Comparison of ENCODE assay signal across 13 cellular contexts in genomic region chr1:21327566-21328323, GRCh38. TPM values are rescaled to one million over a fixed set of nuclear protein-coding genes. Genes with fewer than 3 reads are reported as not detected.
DNase-seq lines count a peak whose midpoint lies in the region; ATAC-seq and TF ChIP-seq lines count a peak whose summit lies in the region.
"Had no signal": no experiment of that assay in that cellular context is flagged by ENCODE, and none has a peak within 500 bp of the region (broad histone marks: within the 10 kb centered on the region; RNA-seq: fewer than 3 reads in every experiment).

No MANE protein-coding gene starts in this region.

- H2AFZ ChIP-seq in osteoblast (ENCODE audit: low read length): no peak overlapping the region
- H2AFZ ChIP-seq in MM.1S (ENCODE audit: low read length): no peak overlapping the region

- H3K4me3 ChIP-seq in dorsolateral prefrontal cortex (no peak overlapping the region), osteoblast (ENCODE audit: insufficient read depth, low read length) (no peak overlapping the region), H7 (ENCODE audit: insufficient read depth, low read depth, low read length) (no peak overlapping the region), MM.1S (ENCODE audit: low read length) (no peak overlapping the region)
- H3K4me3 ChIP-seq: SJSA1 had no signal

- no peaks in the 10 kb centered on the region for H3K9me2 ChIP-seq in MM.1S (replicated peaks; ENCODE audit: insufficient read depth, low read length)

- H3K36me3 ChIP-seq in osteoblast (ENCODE audit: insufficient read depth, low read length) (no peaks in the 10 kb centered on the region), H7 (replicated peaks; ENCODE audit: control insufficient read depth, insufficient read depth, low read length) (no peaks in the 10 kb centered on the region), MM.1S (replicated peaks; ENCODE audit: insufficient read depth, low read length) (no peaks in the 10 kb centered on the region)

- H3K27me3 ChIP-seq in dorsolateral prefrontal cortex (no peaks in the 10 kb centered on the region), osteoblast (ENCODE audit: insufficient read depth, low read length) (no peaks in the 10 kb centered on the region), H7 (ENCODE audit: control insufficient read depth, insufficient read depth, low read length) (no peaks in the 10 kb centered on the region), MM.1S (replicated peaks; ENCODE audit: insufficient read depth, low read length) (no peaks in the 10 kb centered on the region)
- H3K27me3 ChIP-seq: SJSA1 had no signal

- H3K4me3 Mint-ChIP-seq in stimulated activated naive CD8-positive, alpha-beta T cell treated with anti-CD3 and anti-CD28 coated beads, Interleukin-15, Interleukin-2, amounts not matched to agents 100 ng/mL and 50 ng/mL, for 24 hours: no peak overlapping the region

- H3K79me2 ChIP-seq in osteoblast (ENCODE audit: insufficient read depth, low read length) (peaks cover 17% of the 10 kb centered on the region), MM.1S (ENCODE audit: low read length) (peaks cover 68% of the 10 kb centered on the region)

- ATAC-seq in stimulated activated naive CD8-positive, alpha-beta T cell treated with anti-CD3 and anti-CD28 coated beads, Interleukin-15, Interleukin-2, amounts not matched to agents 100 U/mL and 50 U/mL, for 24 hours: no peak

- TF ChIP-seq CTCF in dorsolateral prefrontal cortex (IDR thresholded peaks at IDR 0.05 in 54 of 56, conservative IDR thresholded peaks at IDR 0.05 in 2 of 56; ENCODE audit: low read depth in 1 of 56, partially characterized antibody in 56 of 56) (no peak), osteoblast (IDR thresholded peaks at IDR 0.05; ENCODE audit: extremely low read depth, low read depth, low read length) (no peak), MM.1S (IDR thresholded peaks at IDR 0.05; ENCODE audit: low read length) (no peak)

- H3K27me3 Mint-ChIP-seq in stimulated activated naive CD8-positive, alpha-beta T cell treated with anti-CD3 and anti-CD28 coated beads, Interleukin-15, Interleukin-2, amounts not matched to agents 100 ng/mL and 50 ng/mL, for 24 hours: no peaks in the 10 kb centered on the region

- H4K20me1 ChIP-seq in osteoblast (ENCODE audit: insufficient read depth, low read length) (no peaks in the 10 kb centered on the region), MM.1S (ENCODE audit: insufficient read depth, low read length) (no peaks in the 10 kb centered on the region)

- no peak for DNase-seq in stimulated activated naive CD8-positive, alpha-beta T cell treated with anti-CD3 and anti-CD28 coated beads, Interleukin-15, Interleukin-2, amounts not matched to agents 100 U/mL and 50 U/mL, for 24 hours
- DNase-seq in dorsolateral prefrontal cortex: no peak
- DNase-seq in osteoblast (ENCODE audit: insufficient read length, low spot score, missing footprints): peak; percentile 26
- DNase-seq in central memory CD4-positive, alpha-beta T cell: no peak
- no peak for DNase-seq in H7
- no peak for DNase-seq in MM.1S
- DNase-seq in hypothalamus (lab: John Stamatoyannopoulos, UW): no peak
- DNase-seq: activated CD8-positive, alpha-beta memory T cell treated with anti-CD3 and anti-CD28 coated beads for 24 hours; cerebellar nuclear complex; foreskin melanocyte; NCI-H510A treated with DMSO at 0.1 percent for 48 hours had no signal

- H3K36me3 Mint-ChIP-seq in stimulated activated naive CD8-positive, alpha-beta T cell treated with anti-CD3 and anti-CD28 coated beads, Interleukin-15, Interleukin-2, amounts not matched to agents 100 ng/mL and 50 ng/mL, for 24 hours (ENCODE audit: low read depth): peaks cover 42% of the 10 kb centered on the region

- H3F3A ChIP-seq in MM.1S (ENCODE audit: insufficient read depth, low read length): no peaks in the 10 kb centered on the region

- peak overlapping the region; percentile 90 for H3K27ac Mint-ChIP-seq in stimulated activated naive CD8-positive, alpha-beta T cell treated with anti-CD3 and anti-CD28 coated beads, Interleukin-15, Interleukin-2, amounts not matched to agents 100 ng/mL and 50 ng/mL, for 24 hours

- intact Hi-C loops in dorsolateral prefrontal cortex (cut with DNase I): no loop called here

- H3K9ac ChIP-seq in MM.1S (ENCODE audit: low read length): no peak overlapping the region

- H3K27ac ChIP-seq in dorsolateral prefrontal cortex: peak overlapping the region in 50 of 59 donors; percentile 1 to 94 (median 80)
- H3K27ac ChIP-seq in osteoblast (ENCODE audit: low read depth, low read length): no peak overlapping the region
- H3K27ac ChIP-seq in MM.1S (ENCODE audit: low read length): no peak overlapping the region
- H3K27ac ChIP-seq: SJSA1 had no signal

- H3K4me2 ChIP-seq in osteoblast (ENCODE audit: insufficient read depth, low read length) (no peak overlapping the region), MM.1S (ENCODE audit: low read depth, low read length) (no peak overlapping the region)

- H3K4me1 Mint-ChIP-seq in stimulated activated naive CD8-positive, alpha-beta T cell treated with anti-CD3 and anti-CD28 coated beads, Interleukin-15, Interleukin-2, amounts not matched to agents 100 ng/mL and 50 ng/mL, for 24 hours (ENCODE audit: low read depth): peaks cover 96% of the 10 kb centered on the region

- peaks cover 32% of the 10 kb centered on the region for H3K4me1 ChIP-seq in osteoblast (ENCODE audit: insufficient read depth, low read length)
- H3K4me1 ChIP-seq in MM.1S (ENCODE audit: low read length): no peaks in the 10 kb centered on the region

- H3K9me3 Mint-ChIP-seq in stimulated activated naive CD8-positive, alpha-beta T cell treated with anti-CD3 and anti-CD28 coated beads, Interleukin-15, Interleukin-2, amounts not matched to agents 100 ng/mL and 50 ng/mL, for 24 hours: no peaks in the 10 kb centered on the region

- H3K9me3 ChIP-seq in osteoblast (ENCODE audit: low read depth, low read length): no peaks in the 10 kb centered on the region
- no peaks in the 10 kb centered on the region for H3K9me3 ChIP-seq in MM.1S (replicated peaks; ENCODE audit: insufficient read depth, low read length)
- H3K9me3 ChIP-seq: SJSA1 had no signal

RNA-seq across cellular contexts. Expression of gene ECE1, which starts 37.5 kb away (rescaled TPM):
- 100 to 1,000 TPM in 2 of 120 experiments, 10 to 100 TPM in 118; 38.8 to 122 (median 62.6) TPM for total RNA-seq in dorsolateral prefrontal cortex
- 32.6 and 34.8 TPM in 2 replicates for total RNA-seq in osteoblast
- total RNA-seq in H7 (2014; rRNA removed; shearing (Covaris generic)): 46.4 and 53.8 TPM in 2 replicates

Comparison
In these comparisons a context has a peak if more than half of its experiments do, and no peak if none do; other contexts are left out.
1. H3K27ac ChIP-seq: peak in dorsolateral prefrontal cortex (50 of 59); none in osteoblast (single experiment) and MM.1S (single experiment).